9 cellular contexts compared by ENCODE assay signal in the genomic region with DNA sequence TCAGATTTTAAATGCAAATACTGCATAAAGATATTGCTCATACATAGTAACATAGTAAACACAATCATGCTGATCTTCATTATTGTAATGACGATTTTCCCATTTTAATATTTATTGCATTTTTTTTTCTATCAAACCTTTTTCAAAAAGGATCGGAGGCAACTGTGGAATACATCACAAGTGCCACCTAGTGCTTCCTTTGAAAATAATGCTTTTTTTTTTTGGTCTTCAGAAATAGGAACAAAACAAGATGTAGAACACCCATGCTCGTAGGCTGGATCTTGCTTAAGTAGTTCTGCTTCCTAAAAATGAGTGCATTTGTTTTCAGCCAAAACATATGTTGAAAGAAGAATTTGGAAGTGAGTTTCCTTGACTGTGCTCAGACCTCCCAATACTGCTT. TPM values are rescaled to one million over a fixed set of nuclear protein-coding genes. Genes with fewer than 3 reads are reported as not detected.
DNase-seq lines count a peak whose midpoint lies in the region; ATAC-seq and TF ChIP-seq lines count a peak whose summit lies in the region.
"Had no signal": no experiment of that assay in that cellular context is flagged by ENCODE, and none has a peak within 500 bp of the region (broad histone marks: within the 10 kb centered on the region; RNA-seq: fewer than 3 reads in every experiment).

No MANE protein-coding gene starts in this region.

- H2AK5ac ChIP-seq in neuronal stem cell (ENCODE audit: low read depth, low read length), result no peak overlapping the region

- H2BK15ac ChIP-seq in neuronal stem cell (ENCODE audit: low read length), result no peak overlapping the region

- no peak for TF ChIP-seq EP300 in transverse colon (IDR thresholded peaks at IDR 0.05; ENCODE audit: low read depth)

- no peak overlapping the region for H4K91ac ChIP-seq in neuronal stem cell (ENCODE audit: low read depth, low read length, poor library complexity)

- no peaks in the 10 kb centered on the region for H3K79me1 ChIP-seq in neuronal stem cell (ENCODE audit: low read depth, low read length)

- no CpG with 5 or more reads among the region's 3 CpGs for WGBS in neuronal stem cell (ENCODE audit: extremely low coverage in 2 of 2, insufficient read length in 2 of 2, insufficient replicate concordance in 1 of 2), 2 donors
- WGBS in transverse colon (ENCODE audit: low coverage in 1 of 2), 2 donors, result 17 to 20% methylated on average over 2 to 3 of the region's 3 CpGs

- H3K14ac ChIP-seq in neuronal stem cell (ENCODE audit: low read length), result no peak overlapping the region

- ATAC-seq in left lung, result peak; percentile 54
- no peak for ATAC-seq in HG03139 (IDR thresholded peaks at IDR 0.05; ENCODE audit: unreplicated experiment)
- ATAC-seq in stimulated activated effector memory CD8-positive, alpha-beta T cell treated with anti-CD3 and anti-CD28 coated beads, Interleukin-12 subunit alpha, Interleukin-12 subunit beta, amount 100 ng/mL, for 72 hours, result no peak

- TF ChIP-seq POLR2A in transverse colon (IDR thresholded peaks at IDR 0.05), result no peak

- no peak overlapping the region for H3K23ac ChIP-seq in neuronal stem cell (ENCODE audit: low read depth, low read length, poor library complexity)

- no peaks in the 10 kb centered on the region for H3K36me3 ChIP-seq in adipocyte (ENCODE audit: control insufficient read depth, insufficient read depth, low read length, severe bottlenecking)
- H3K36me3 ChIP-seq in left lung, result no peaks in the 10 kb centered on the region
- no peaks in the 10 kb centered on the region for H3K36me3 ChIP-seq in neuronal stem cell (replicated peaks in 1 of 2; ENCODE audit: control insufficient read depth in 2 of 2, insufficient read depth in 2 of 2, low read length in 2 of 2)
- no peaks in the 10 kb centered on the region for H3K36me3 ChIP-seq in transverse colon

- in situ Hi-C loops in transverse colon (cut with MboI; ENCODE audit: low pct_ligation_motif_present in 1 of 4, low pct_unique_long_range_greater_than_20kb in 1 of 4, low sequenced_read_pairs in 3 of 4), result loop anchor here in 1 of 4 donors (5.0 kb wide), 1 partner anchor 60 kb away; no protein-coding TSS in a partner anchor

- H3K36me3 Mint-ChIP-seq in stimulated activated effector memory CD8-positive, alpha-beta T cell treated with anti-CD3 and anti-CD28 coated beads, Interleukin-12 subunit alpha, Interleukin-12 subunit beta, amount 100 ng/mL, for 72 hours, result no peaks in the 10 kb centered on the region

- TF ChIP-seq CTCF in AG10803 (conservative IDR thresholded peaks at IDR 0.05; ENCODE audit: low read length) (peak; percentile 40; the same call in 1 of the 2 replicates), left lung (IDR thresholded peaks at IDR 0.05) (no peak), transverse colon (IDR thresholded peaks at IDR 0.05) (peak in 2 of 5 experiments; percentile 18 to 28)

- H3K4me3 ChIP-seq in AG10803 (ENCODE audit: low read length), result no peak overlapping the region
- no peak overlapping the region for H3K4me3 ChIP-seq in adipocyte (ENCODE audit: low read length)
- no peak overlapping the region for H3K4me3 ChIP-seq in left lung
- H3K4me3 ChIP-seq in neuronal stem cell (ENCODE audit: low read length in 2 of 2), result no peak overlapping the region
- no peak overlapping the region for H3K4me3 ChIP-seq in transverse colon

- H3K4ac ChIP-seq in neuronal stem cell (ENCODE audit: low read length), result no peak overlapping the region

- H2BK12ac ChIP-seq in neuronal stem cell (ENCODE audit: low read length), result no peak overlapping the region

- no peak overlapping the region for H3K4me2 ChIP-seq in neuronal stem cell (ENCODE audit: insufficient read depth, low read length, poor library complexity, severe bottlenecking)

- peak; percentile 12 for DNase-seq in AG10803 (ENCODE audit: low read depth)
- DNase-seq in HT1080 (ENCODE audit: low read depth), result peak; percentile 35
- peak; percentile 22 for DNase-seq in adipocyte (ENCODE audit: low read depth)
- no peak for DNase-seq in left lung
- DNase-seq in neuronal stem cell (ENCODE audit: low spot score), result no peak
- DNase-seq in transverse colon, result no peak
- no peak for DNase-seq in stimulated activated effector memory CD8-positive, alpha-beta T cell treated with anti-CD3 and anti-CD28 coated beads, Interleukin-12 subunit alpha, Interleukin-12 subunit beta, amount 100 ng/mL, for 72 hours (ENCODE audit: low spot score in 2 of 2)
- DNase-seq: T-helper 2 cell had no signal

- peak overlapping the region in 1 of 2 donors; percentile 74 for H3K27ac ChIP-seq in left lung
- no peak overlapping the region for H3K27ac ChIP-seq in neuronal stem cell (replicated peaks; ENCODE audit: low read length)
- no peak overlapping the region for H3K27ac ChIP-seq in transverse colon

- H3K4me3 Mint-ChIP-seq in stimulated activated effector memory CD8-positive, alpha-beta T cell treated with anti-CD3 and anti-CD28 coated beads, Interleukin-12 subunit alpha, Interleukin-12 subunit beta, amount 100 ng/mL, for 72 hours, result no peak overlapping the region

- H3K27me3 ChIP-seq in adipocyte (replicated peaks; ENCODE audit: control insufficient read depth, insufficient read depth, low read length) (peaks cover 13% of the 10 kb centered on the region), left lung (no peaks in the 10 kb centered on the region), neuronal stem cell (ENCODE audit: control insufficient read depth in 3 of 3, insufficient read depth in 3 of 3, low read depth in 1 of 3, low read length in 3 of 3) (peaks cover 0 to 18% (median 2%) of the 10 kb centered on the region in 3 experiments), transverse colon (no peaks in the 10 kb centered on the region)

- H2AFZ ChIP-seq in neuronal stem cell (ENCODE audit: low read length), result no peak overlapping the region

- peaks cover 6% of the 10 kb centered on the region for H3K4me1 Mint-ChIP-seq in stimulated activated effector memory CD8-positive, alpha-beta T cell treated with anti-CD3 and anti-CD28 coated beads, Interleukin-12 subunit alpha, Interleukin-12 subunit beta, amount 100 ng/mL, for 72 hours

- H3K27ac Mint-ChIP-seq in stimulated activated effector memory CD8-positive, alpha-beta T cell treated with anti-CD3 and anti-CD28 coated beads, Interleukin-12 subunit alpha, Interleukin-12 subunit beta, amount 100 ng/mL, for 72 hours, result no peak overlapping the region

- no peak overlapping the region for H2BK120ac ChIP-seq in neuronal stem cell (ENCODE audit: low read depth, low read length)

- H4K8ac ChIP-seq in neuronal stem cell (ENCODE audit: low read depth, low read length), result no peak overlapping the region

- intact Hi-C loops in left lung (cut with DNase I), result no loop called here
- intact Hi-C loops in transverse colon (cut with DNase I; ENCODE audit: low total_unique reads), result no loop called here

- H3K9ac ChIP-seq in adipocyte (ENCODE audit: low read length) (no peak overlapping the region), neuronal stem cell (ENCODE audit: low read depth, low read length, poor library complexity) (no peak overlapping the region)

- H3K4me1 ChIP-seq in adipocyte (ENCODE audit: control insufficient read depth, insufficient read depth, low read length) (no peaks in the 10 kb centered on the region), left lung (peaks cover 0 to 31% of the 10 kb centered on the region in 2 donors), neuronal stem cell (ENCODE audit: control insufficient read depth in 2 of 2, insufficient read depth in 1 of 2, low read depth in 1 of 2, low read length in 2 of 2) (no peaks in the 10 kb centered on the region), transverse colon (no peaks in the 10 kb centered on the region)

- H3K9me3 ChIP-seq in adipocyte (ENCODE audit: control insufficient read depth, low read length) (no peaks in the 10 kb centered on the region), left lung (no peaks in the 10 kb centered on the region), neuronal stem cell (replicated peaks in 1 of 2; ENCODE audit: control insufficient read depth in 2 of 2, insufficient read depth in 1 of 2, low read depth in 1 of 2, low read length in 2 of 2) (peaks cover 0 to 2% of the 10 kb centered on the region in 2 donors), transverse colon (no peaks in the 10 kb centered on the region)

- H2BK5ac ChIP-seq in neuronal stem cell (ENCODE audit: low read length), result no peak overlapping the region

- peaks cover 4% of the 10 kb centered on the region for H3K9me3 Mint-ChIP-seq in stimulated activated effector memory CD8-positive, alpha-beta T cell treated with anti-CD3 and anti-CD28 coated beads, Interleukin-12 subunit alpha, Interleukin-12 subunit beta, amount 100 ng/mL, for 72 hours

- no peak overlapping the region for H3K18ac ChIP-seq in neuronal stem cell (ENCODE audit: low read length)

RNA-seq across cellular contexts. Expression of gene GPR155, which starts 35.7 kb away (rescaled TPM):
- total RNA-seq in HT1080 (2014; rRNA removed; shearing (Covaris generic)), result 0.90 and 3.5 TPM in 2 replicates
- 1.4 and 1.8 TPM in 2 replicates for polyA plus RNA-seq in HT1080 (2015; cell fraction: cytosol; rRNA removed)
- 3.3 and 4.3 TPM in 2 replicates for polyA plus RNA-seq in HT1080 (2015; cell fraction: nucleus; rRNA removed)
- total RNA-seq in left lung (1 to 10 TPM; 3.6 to 6.9 TPM), transverse colon (1 to 10 TPM; 1.2 to 7.3 (median 3.5) TPM)
- polyA plus RNA-seq in neuronal stem cell (2013, experiment 1 of 2), result 0.42 TPM
- polyA plus RNA-seq in neuronal stem cell (2013, experiment 2 of 2), result 0.28 TPM

Comparison
In these comparisons a context has a peak if more than half of its experiments do, and no peak if none do; other contexts are left out.
1. DNase-seq: peak in AG10803 (single experiment), HT1080 (single experiment) and adipocyte (single experiment); none in left lung (0 of 2), neuronal stem cell (single experiment), transverse colon (single experiment) and stimulated activated effector memory CD8-positive, alpha-beta T cell treated with anti-CD3 and anti-CD28 coated beads, Interleukin-12 subunit alpha, Interleukin-12 subunit beta, amount 100 ng/mL, for 72 hours (0 of 2).